In genomic region chr7:123798527-123799188, GRCh38 we compare ENCODE assay signal across 2 cellular contexts.
TF ChIP-seq lines count a peak whose summit lies in the region.

No MANE protein-coding gene starts in this region.

TF ChIP-seq in K562, 482 proteins besides CTCF, POLR2A, EP300 and RAD21:
- 0 out of 2 replicates have a peak, but pooled peaks have one; percentile 7 for TF ChIP-seq MGA (IDR thresholded peaks at IDR 0.05)
- peak; percentile 86 for TF ChIP-seq ZFP36 (IDR thresholded peaks at IDR 0.05; ENCODE audit: low read depth, low read length, partially characterized antibody)
- no peak for TF ChIP-seq MECOM (CRISPR knock-in tag; IDR thresholded peaks at IDR 0.05)
- peak; percentile 97 for TF ChIP-seq RBM25 (IDR thresholded peaks at IDR 0.05; ENCODE audit: low read depth, low read length, severe bottlenecking)
- 0 out of 2 replicates have a peak, but pooled peaks have one; percentile 30 for TF ChIP-seq BCOR (IDR thresholded peaks at IDR 0.05)
- TF ChIP-seq POLR2G (IDR thresholded peaks at IDR 0.05; ENCODE audit: low read depth, low read length) = no peak
- peak in 1 of 2 experiments; percentile 24; a peak in 1 of 4 replicates for TF ChIP-seq RCOR1 (IDR thresholded peaks at IDR 0.05; ENCODE audit: borderline replicate concordance in 1 of 2, low read depth in 2 of 2, low read length in 2 of 2)
- TF ChIP-seq CHCHD3 (CRISPR knock-in tag; IDR thresholded peaks at IDR 0.05) = no peak
- peak; percentile 60; the same call in 1 of the 2 replicates for TF ChIP-seq PKNOX1 (IDR thresholded peaks at IDR 0.05)
- no peak for TF ChIP-seq E2F1 (CRISPR knock-in tag; IDR thresholded peaks at IDR 0.05)

TF ChIP-seq in HEK293T, 16 proteins besides CTCF, POLR2A, EP300 and RAD21:
- TF ChIP-seq HDGF (IDR thresholded peaks at IDR 0.05; ENCODE audit: borderline replicate concordance) (no peak), TARDBP (IDR thresholded peaks at IDR 0.05) (no peak), ZNF384 (IDR thresholded peaks at IDR 0.05) (no peak), FOXM1 (IDR thresholded peaks at IDR 0.05; ENCODE audit: borderline replicate concordance) (no peak), LEF1 (IDR thresholded peaks at IDR 0.05; ENCODE audit: borderline replicate concordance) (no peak), L3MBTL2 (conservative IDR thresholded peaks at IDR 0.05) (no peak), CTBP1 (IDR thresholded peaks at IDR 0.05; ENCODE audit: borderline replicate concordance) (no peak), ARNT (IDR thresholded peaks at IDR 0.05) (no peak), BHLHE40 (IDR thresholded peaks at IDR 0.05; ENCODE audit: borderline replicate concordance) (no peak), SP1 (IDR thresholded peaks at IDR 0.05) (no peak), NFRKB (IDR thresholded peaks at IDR 0.05) (no peak)
